ENCODE assay signal across 1 cellular context in genomic region chr7:75906991-75907667, GRCh38.
TF ChIP-seq lines count a peak whose summit lies in the region.

No MANE protein-coding gene starts in this region.

TF ChIP-seq in HepG2, 621 proteins besides CTCF, POLR2A, EP300 and RAD21 (continued from another document):
- TF ChIP-seq ZNF281 (CRISPR knock-in tag; IDR thresholded peaks at IDR 0.05; ENCODE audit: borderline replicate concordance) (peak; percentile 83), ZNF557 (CRISPR knock-in tag; IDR thresholded peaks at IDR 0.05) (no peak), ZBTB4 (CRISPR knock-in tag; IDR thresholded peaks at IDR 0.05; ENCODE audit: borderline replicate concordance) (no peak), ZNF549 (CRISPR knock-in tag; IDR thresholded peaks at IDR 0.05) (no peak), RNF2 (conservative IDR thresholded peaks at IDR 0.05; ENCODE audit: low read depth) (no peak), ZNF709 (CRISPR knock-in tag; IDR thresholded peaks at IDR 0.05) (0 out of 2 replicates have a peak, but pooled peaks have one; percentile 35), HOMEZ (CRISPR knock-in tag; IDR thresholded peaks at IDR 0.05; ENCODE audit: low read depth) (peak; percentile 45; the same call in 1 of the 2 replicates), FOXA1 (IDR thresholded peaks at IDR 0.05) (no peak), FOXA1 (CRISPR knock-in tag; IDR thresholded peaks at IDR 0.05) (peak; percentile 56), UBTF (CRISPR knock-in tag; IDR thresholded peaks at IDR 0.05) (no peak), ZNF788 (CRISPR knock-in tag; IDR thresholded peaks at IDR 0.05; ENCODE audit: borderline replicate concordance) (no peak), ZNF83 (CRISPR knock-in tag; IDR thresholded peaks at IDR 0.05; ENCODE audit: borderline replicate concordance) (no peak), ZNF605 (CRISPR knock-in tag; IDR thresholded peaks at IDR 0.05) (peak; percentile 60; the same call in 1 of the 2 replicates), ZC3H4 (CRISPR knock-in tag; IDR thresholded peaks at IDR 0.05; ENCODE audit: borderline replicate concordance) (no peak), RFX5 (IDR thresholded peaks at IDR 0.05; ENCODE audit: low read depth, low read length) (no peak), GABPA (IDR thresholded peaks at IDR 0.05; ENCODE audit: low read depth, low read length) (no peak), GABPA (CRISPR knock-in tag; IDR thresholded peaks at IDR 0.05; ENCODE audit: low read depth) (peak; percentile 80), ZBTB33 (CRISPR knock-in tag; IDR thresholded peaks at IDR 0.05) (0 out of 2 replicates have a peak, but pooled peaks have one; percentile 27), ZNF512 (CRISPR knock-in tag; IDR thresholded peaks at IDR 0.05) (no peak), ZKSCAN1 (IDR thresholded peaks at IDR 0.05; ENCODE audit: low read length) (0 out of 2 replicates have a peak, but pooled peaks have one; percentile 14), GMEB2 (CRISPR knock-in tag; IDR thresholded peaks at IDR 0.05; ENCODE audit: low read depth) (no peak)
